ENCODE assay signal across 21 cellular contexts in the genomic region with DNA sequence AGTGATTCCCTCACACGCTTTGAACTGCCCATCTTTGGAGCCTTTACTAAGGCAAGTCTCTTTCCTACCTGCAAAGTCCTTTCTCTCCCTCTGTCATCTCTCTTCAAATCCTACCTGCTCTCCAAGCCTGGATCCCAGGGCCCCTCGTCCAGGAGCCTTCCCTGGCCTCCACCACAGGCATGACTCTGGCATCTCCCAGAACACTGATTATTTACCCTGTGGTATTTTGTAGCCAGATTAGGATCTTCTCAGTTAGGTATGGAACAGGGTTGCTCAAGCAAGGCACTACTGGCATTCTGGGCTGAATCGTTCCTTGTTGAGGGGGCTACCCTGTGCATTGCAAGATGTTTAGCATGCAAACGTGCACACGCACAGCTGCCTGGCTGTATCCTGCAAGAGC. TPM values are rescaled to one million over a fixed set of nuclear protein-coding genes. Genes with fewer than 3 reads are reported as not detected.
DNase-seq lines count a peak whose midpoint lies in the region; ATAC-seq, FAIRE-seq and TF ChIP-seq lines count a peak whose summit lies in the region.
"Had no signal": no experiment of that assay in that cellular context is flagged by ENCODE, and none has a peak within 500 bp of the region (broad histone marks: within the 10 kb centered on the region; RNA-seq: fewer than 3 reads in every experiment).

No MANE protein-coding gene starts in this region.

- no peaks in the 10 kb centered on the region for H4K20me1 ChIP-seq in HepG2 (ENCODE audit: insufficient read depth, low read length)

- H3K27ac ChIP-seq in HepG2 (ENCODE audit: extremely low read length, insufficient read depth, low read length) (no peak overlapping the region), right lobe of liver (no peak overlapping the region), RWPE1 (peak overlapping the region; percentile 40; the same call in 1 of the 2 replicates), transverse colon (no peak overlapping the region)
- H3K27ac ChIP-seq: GM23248, PC-9, SJSA1 had no signal

- H3K4me2 ChIP-seq in HepG2 (ENCODE audit: low read depth, low read length), result no peak overlapping the region
- H3K4me2 ChIP-seq: PC-9 had no signal

- H2AFZ ChIP-seq in HepG2 (ENCODE audit: low read length), result no peak overlapping the region
- H2AFZ ChIP-seq: GM23248, PC-9 had no signal

- no peaks in the 10 kb centered on the region for H3K9me3 Mint-ChIP-seq in brain
- no peaks in the 10 kb centered on the region for H3K9me3 Mint-ChIP-seq in naive thymus-derived CD8-positive, alpha-beta T cell

- POLR2A ChIA-PET in HepG2 (lab: Yijun Ruan, JAX), result no interaction called here
- POLR2A ChIA-PET in RWPE1 (lab: Yijun Ruan, JAX; ENCODE audit: low non-redundant PET), result no interaction called here
- POLR2A ChIA-PET in naive thymus-derived CD8-positive, alpha-beta T cell (lab: Charles Lee), result no interaction called here

- 90% methylated on average over 5 of the region's 5 CpGs for WGBS in HepG2 (ENCODE audit: low lambda C conversion rate)
- 90% methylated on average over 5 of the region's 5 CpGs for WGBS in right lobe of liver (ENCODE audit: insufficient coverage, low coverage, low lambda C conversion rate, missing lambda C conversion rate)
- WGBS in transverse colon (ENCODE audit: low coverage in 1 of 2), 2 donors, result 85 to 87% methylated on average over 5 of the region's 5 CpGs

- no peak for FAIRE-seq in HepG2 (lab: Jason Lieb, UNC)

- no peak for TF ChIP-seq RAD21 in HepG2 (CRISPR knock-in tag; IDR thresholded peaks at IDR 0.05)

- CTCF ChIA-PET in HepG2 (lab: Yijun Ruan, JAX; ENCODE audit: low intra/inter-chr PET ratio, low total read pairs) (no interaction called here), RWPE1 (lab: Yijun Ruan, JAX) (no interaction called here)

- TF ChIP-seq EP300 in HepG2 (IDR thresholded peaks at IDR 0.05; ENCODE audit: low read depth in 2 of 2, low read length in 2 of 2), result no peak
- TF ChIP-seq EP300 in HepG2 (CRISPR knock-in tag; IDR thresholded peaks at IDR 0.05; ENCODE audit: borderline replicate concordance), result no peak
- TF ChIP-seq EP300 in transverse colon (IDR thresholded peaks at IDR 0.05; ENCODE audit: low read depth), result no peak

- ATAC-seq in HepG2 (no peak), right lobe of liver (no peak), omental fat pad (ENCODE audit: low FRiP score) (no peak)
- no peak for ATAC-seq in naive thymus-derived CD8-positive, alpha-beta T cell
- ATAC-seq: HCT116 had no signal

- BruUV-seq in HepG2 (replicated peaks; lab: Mats Ljungman, UMichigan), result TSS peak; percentile 17

- no peaks in the 10 kb centered on the region for H3K4me1 ChIP-seq in HepG2 (ENCODE audit: insufficient read depth, low read length)
- no peaks in the 10 kb centered on the region for H3K4me1 ChIP-seq in right lobe of liver
- H3K4me1 ChIP-seq in transverse colon, result no peaks in the 10 kb centered on the region

- no peak for TF ChIP-seq POLR2A in HepG2 (IDR thresholded peaks at IDR 0.05; ENCODE audit: insufficient read depth in 1 of 2, low read depth in 2 of 2, low read length in 2 of 2)
- TF ChIP-seq POLR2A in right lobe of liver (IDR thresholded peaks at IDR 0.05), result no peak
- TF ChIP-seq POLR2A in transverse colon (IDR thresholded peaks at IDR 0.05), result no peak

- H3K36me3 ChIP-seq in HepG2 (replicated peaks in 1 of 2; ENCODE audit: control insufficient read depth in 1 of 2, insufficient read depth in 2 of 2, low read length in 2 of 2) (peaks cover 30 to 58% of the 10 kb centered on the region in 2 experiments), right lobe of liver (peaks cover 0 to 41% (median 16%) of the 10 kb centered on the region in 4 donors), transverse colon (peaks cover 0 to 63% (median 18%) of the 10 kb centered on the region in 4 donors)

- H3K27me3 Mint-ChIP-seq in brain, result peaks cover 4% of the 10 kb centered on the region
- no peaks in the 10 kb centered on the region for H3K27me3 Mint-ChIP-seq in naive thymus-derived CD8-positive, alpha-beta T cell

- H3K27me3 ChIP-seq in HepG2 (ENCODE audit: control insufficient read depth in 1 of 2, insufficient read depth in 2 of 2, low read length in 2 of 2), result no peaks in the 10 kb centered on the region
- H3K27me3 ChIP-seq in right lobe of liver, result no peaks in the 10 kb centered on the region
- no peaks in the 10 kb centered on the region for H3K27me3 ChIP-seq in transverse colon
- H3K27me3 ChIP-seq: MG63, SJSA1 had no signal

- TF ChIP-seq CTCF in HepG2 (CRISPR knock-in tag; IDR thresholded peaks at IDR 0.05) (no peak), right lobe of liver (IDR thresholded peaks at IDR 0.05) (no peak), RWPE1 (conservative IDR thresholded peaks at IDR 0.05; ENCODE audit: low read depth) (no peak), brain (conservative IDR thresholded peaks at IDR 0.05) (no peak), omental fat pad (IDR thresholded peaks at IDR 0.05) (no peak), transverse colon (IDR thresholded peaks at IDR 0.05) (no peak), GM13977 (IDR thresholded peaks at IDR 0.05; ENCODE audit: extremely low read depth, insufficient read depth, missing control alignments) (no peak)

- no peaks in the 10 kb centered on the region for H3K9me3 ChIP-seq in HepG2 (ENCODE audit: low read length)
- no peaks in the 10 kb centered on the region for H3K9me3 ChIP-seq in right lobe of liver
- no peaks in the 10 kb centered on the region for H3K9me3 ChIP-seq in transverse colon
- H3K9me3 ChIP-seq: SJSA1 had no signal

- no peak overlapping the region for H3K9ac ChIP-seq in HepG2 (ENCODE audit: insufficient read depth, low read depth, low read length)
- H3K9ac ChIP-seq: GM23248 had no signal

- no peak overlapping the region for H3K4me3 ChIP-seq in HepG2 (replicated peaks in 1 of 3; ENCODE audit: insufficient read depth in 1 of 3, low read depth in 2 of 3, low read length in 3 of 3)
- H3K4me3 ChIP-seq in right lobe of liver, result no peak overlapping the region
- H3K4me3 ChIP-seq in transverse colon, result no peak overlapping the region
- H3K4me3 ChIP-seq: GM23248, MG63, PC-9, SJSA1 had no signal

- peak overlapping the region in 3 of 5 experiments; percentile 8 to 64 (median 27) for H3K27ac Mint-ChIP-seq in brain
- H3K27ac Mint-ChIP-seq in naive thymus-derived CD8-positive, alpha-beta T cell, result peak overlapping the region in 6 of 10 donors; percentile 4 to 78 (median 58)

- in situ Hi-C loops in HepG2 (cut with HindIII; ENCODE audit: extremely low pct_ligation_motif_present, low pct_unique_long_range_greater_than_20kb), result no loop called here
- in situ Hi-C loops in transverse colon (cut with MboI; ENCODE audit: low pct_ligation_motif_present in 1 of 4, low pct_unique_long_range_greater_than_20kb in 1 of 4, low sequenced_read_pairs in 3 of 4), result no loop called here
- in situ Hi-C loops in GM13977 (cut with MboI; ENCODE audit: low pct_unique_long_range_greater_than_20kb, low sequenced_read_pairs, unreplicated experiment), result no loop called here

- DNase-seq in HepG2 (ENCODE audit: low spot score), result no peak
- no peak for DNase-seq in right lobe of liver
- no peak for DNase-seq in RWPE1 (ENCODE audit: low spot score)
- DNase-seq in naive thymus-derived CD8-positive, alpha-beta T cell, result no peak
- no peak for DNase-seq in omental fat pad (ENCODE audit: low spot score)
- DNase-seq in transverse colon, result no peak
- no peak for DNase-seq in GM13977 (ENCODE audit: low spot score)
- DNase-seq: ACHN, AML-193, DMS79, GM23248, Karpas-422, MG63, NCI-H1092 treated with DMSO at 0.1 percent for 48 hours, NCI-H2081 treated with DMSO at 0.1 percent for 48 hours, NCI-H510A, NCI-H774, PC-9 had no signal

- H3K4me1 Mint-ChIP-seq in brain, result no peaks in the 10 kb centered on the region
- H3K4me1 Mint-ChIP-seq in naive thymus-derived CD8-positive, alpha-beta T cell, result peaks cover 7 to 23% (median 18%) of the 10 kb centered on the region in 4 donors

- H3K79me2 ChIP-seq in HepG2 (ENCODE audit: insufficient read depth, low read length), result no peaks in the 10 kb centered on the region

- no peak overlapping the region for H3K4me3 Mint-ChIP-seq in brain
- peak overlapping the region in 2 of 10 donors; percentile 39 to 74 for H3K4me3 Mint-ChIP-seq in naive thymus-derived CD8-positive, alpha-beta T cell

- intact Hi-C loops in HepG2 (cut with micrococcal nuclease; ENCODE audit: unreplicated experiment), result no loop called here
- intact Hi-C loops in right lobe of liver (cut with DNase I), result no loop called here
- intact Hi-C loops in transverse colon (cut with DNase I; ENCODE audit: low total_unique reads), result no loop called here

- peaks cover 55% of the 10 kb centered on the region for H3K36me3 Mint-ChIP-seq in brain
- H3K36me3 Mint-ChIP-seq in naive thymus-derived CD8-positive, alpha-beta T cell, result peaks cover 0 to 55% (median 17%) of the 10 kb centered on the region in 3 donors

RNA-seq across cellular contexts. Expression of a gene that starts 31.9 kb away (rescaled TPM):
- 94.8 and 135 TPM in 2 replicates for total RNA-seq in HepG2 (2016; rRNA removed; fragmentation: Illumina TruSeq; extraction: Trizol)
- 40.5 and 40.7 TPM in 2 replicates for total RNA-seq in HepG2 (2016; cell fraction: cytosol; rRNA removed; fragmentation: Illumina TruSeq; extraction: Trizol; ENCODE audit: low read depth)
- total RNA-seq in HepG2 (2016; cell fraction: insoluble cytoplasmic fraction; rRNA removed; fragmentation: Illumina TruSeq; extraction: Trizol), result 93.2 and 125 TPM in 2 replicates
- 103 and 106 TPM in 2 replicates for total RNA-seq in HepG2 (2016; cell fraction: membrane; rRNA removed; fragmentation: Illumina TruSeq; extraction: Trizol)
- total RNA-seq in HepG2 (2016; cell fraction: nucleus; rRNA removed; fragmentation: Illumina TruSeq; extraction: Trizol), result 115 and 134 TPM in 2 replicates
- 262 and 280 TPM in 2 replicates for polyA plus RNA-seq in HepG2 (2011; rRNA removed)
- 132 and 169 TPM in 2 replicates for polyA plus RNA-seq in HepG2 (2011; cell fraction: cytosol; rRNA removed)
- polyA plus RNA-seq in HepG2 (2011; cell fraction: nucleus; rRNA removed), result 753 and 830 TPM in 2 replicates
- polyA plus RNA-seq in HepG2 (2012), result 105 and 114 TPM in 2 replicates
- 31.3 and 37.9 TPM in 2 replicates for polyA plus RNA-seq in HepG2 (2016; cell fraction: cytosol; fragmentation: Illumina TruSeq; extraction: Trizol; ENCODE audit: low read depth)
- polyA plus RNA-seq in HepG2 (2016; cell fraction: insoluble cytoplasmic fraction; fragmentation: Illumina TruSeq; extraction: Trizol; ENCODE audit: low read depth), result 94.5 and 105 TPM in 2 replicates
- polyA plus RNA-seq in HepG2 (2016; cell fraction: membrane; fragmentation: Illumina TruSeq; extraction: Trizol; ENCODE audit: low read depth), result 62.4 and 65.8 TPM in 2 replicates
- polyA plus RNA-seq in HepG2 (2016; cell fraction: nucleus; fragmentation: Illumina TruSeq; extraction: Trizol; ENCODE audit: insufficient read depth, low read depth), result 279 and 292 TPM in 2 replicates
- polyA minus RNA-seq in HepG2 (2011; rRNA and poly(A)+ RNA removed; ENCODE audit: low replicate concordance), result 472 and 743 TPM in 2 replicates
- polyA minus RNA-seq in HepG2 (2011; cell fraction: cytosol; rRNA and poly(A)+ RNA removed), result 96.6 and 110 TPM in 2 replicates
- polyA minus RNA-seq in HepG2 (2011; cell fraction: nucleus; rRNA and poly(A)+ RNA removed), result 279 and 332 TPM in 2 replicates
- total RNA-seq in right lobe of liver, result 10 to 100 TPM; 15.8 to 35.7 (median 26.9) TPM
- polyA plus RNA-seq in brain (ENCODE audit: insufficient read depth, low read depth, low replicate concordance), result 14.9 TPM
- total RNA-seq in naive thymus-derived CD8-positive, alpha-beta T cell, result 100 to 1,000 TPM; 107 to 110 TPM
- polyA plus RNA-seq in naive thymus-derived CD8-positive, alpha-beta T cell, result 10 to 100 TPM; 11.1 to 13.9 (median 11.5) TPM
- 10 to 100 TPM; 46.3 to 73.4 (median 54.0) TPM for total RNA-seq in omental fat pad
- total RNA-seq in transverse colon, result 100 to 1,000 TPM in 1 of 4 donors, 10 to 100 TPM in 3; 23.2 to 107 (median 46.0) TPM

RNA-seq across cellular contexts. Expression of a gene that starts 59.3 kb away (rescaled TPM):
- total RNA-seq in HepG2 (2016; rRNA removed; fragmentation: Illumina TruSeq; extraction: Trizol), result 14.3 and 23.8 TPM in 2 replicates
- total RNA-seq in HepG2 (2016; cell fraction: cytosol; rRNA removed; fragmentation: Illumina TruSeq; extraction: Trizol; ENCODE audit: low read depth), result 3.2 and 3.4 TPM in 2 replicates
- total RNA-seq in HepG2 (2016; cell fraction: insoluble cytoplasmic fraction; rRNA removed; fragmentation: Illumina TruSeq; extraction: Trizol), result 12.5 and 22.8 TPM in 2 replicates
- total RNA-seq in HepG2 (2016; cell fraction: membrane; rRNA removed; fragmentation: Illumina TruSeq; extraction: Trizol), result 8.3 and 8.6 TPM in 2 replicates
- total RNA-seq in HepG2 (2016; cell fraction: nucleus; rRNA removed; fragmentation: Illumina TruSeq; extraction: Trizol), result 20.0 and 25.8 TPM in 2 replicates
- polyA plus RNA-seq in HepG2 (2011; rRNA removed), result 20.0 and 22.0 TPM in 2 replicates
- polyA plus RNA-seq in HepG2 (2011; cell fraction: cytosol; rRNA removed), result 7.4 and 8.9 TPM in 2 replicates
- polyA plus RNA-seq in HepG2 (2011; cell fraction: nucleus; rRNA removed), result 47.8 and 56.1 TPM in 2 replicates
- polyA plus RNA-seq in HepG2 (2012), result 11.0 and 12.1 TPM in 2 replicates
- polyA plus RNA-seq in HepG2 (2016; cell fraction: cytosol; fragmentation: Illumina TruSeq; extraction: Trizol; ENCODE audit: low read depth), result 1.1 and 1.2 TPM in 2 replicates
- polyA plus RNA-seq in HepG2 (2016; cell fraction: insoluble cytoplasmic fraction; fragmentation: Illumina TruSeq; extraction: Trizol; ENCODE audit: low read depth), result 8.7 and 10.9 TPM in 2 replicates
- 2.6 and 3.0 TPM in 2 replicates for polyA plus RNA-seq in HepG2 (2016; cell fraction: membrane; fragmentation: Illumina TruSeq; extraction: Trizol; ENCODE audit: low read depth)
- 33.2 and 35.2 TPM in 2 replicates for polyA plus RNA-seq in HepG2 (2016; cell fraction: nucleus; fragmentation: Illumina TruSeq; extraction: Trizol; ENCODE audit: insufficient read depth, low read depth)
- polyA minus RNA-seq in HepG2 (2011; rRNA and poly(A)+ RNA removed; ENCODE audit: low replicate concordance), result 52.0 and 57.8 TPM in 2 replicates
- 14.7 and 15.5 TPM in 2 replicates for polyA minus RNA-seq in HepG2 (2011; cell fraction: cytosol; rRNA and poly(A)+ RNA removed)
- polyA minus RNA-seq in HepG2 (2011; cell fraction: nucleus; rRNA and poly(A)+ RNA removed), result 23.9 and 25.6 TPM in 2 replicates
- total RNA-seq in right lobe of liver, result 10 to 100 TPM in 5 of 6 experiments, 1 to 10 TPM in 1; 10.0 to 17.5 (median 11.5) TPM
- 2.7 TPM for polyA plus RNA-seq in brain (ENCODE audit: insufficient read depth, low read depth, low replicate concordance)
- total RNA-seq in naive thymus-derived CD8-positive, alpha-beta T cell, result 10 to 100 TPM; 24.3 to 25.3 TPM
- polyA plus RNA-seq in naive thymus-derived CD8-positive, alpha-beta T cell, result 1 to 10 TPM; 2.0 to 3.2 (median 3.1) TPM
- 10 to 100 TPM; 14.7 to 59.9 (median 26.4) TPM for total RNA-seq in omental fat pad
- total RNA-seq in transverse colon, result 100 to 1,000 TPM in 1 of 4 donors, 10 to 100 TPM in 3; 22.2 to 223 (median 50.1) TPM
